In genomic region chr11:44766112-44766971, GRCh38 we compare ENCODE assay signal across 10 cellular contexts. TPM values are rescaled to one million over a fixed set of nuclear protein-coding genes. Genes with fewer than 3 reads are reported as not detected.
DNase-seq lines count a peak whose midpoint lies in the region; ATAC-seq lines count a peak whose summit lies in the region.
"Had no signal": no experiment of that assay in that cellular context is flagged by ENCODE, and none has a peak within 500 bp of the region (broad histone marks: within the 10 kb centered on the region; RNA-seq: fewer than 3 reads in every experiment).

No MANE protein-coding gene starts in this region.

- H3K36me3 Mint-ChIP-seq in T-cell = peaks cover 58% of the 10 kb centered on the region

- H3K27ac ChIP-seq in ACC112 (ENCODE audit: low read depth, low read length) = peak overlapping the region; percentile 66
- H3K27ac ChIP-seq in duodenal mucosa (ENCODE audit: low read depth, low read length) = peak overlapping the region; percentile 23
- H3K27ac ChIP-seq in mucosa of rectum (ENCODE audit: low read depth in 2 of 2, low read length in 2 of 2) = peak overlapping the region; percentile 30 to 59

- H3K4me1 ChIP-seq in ACC112 (ENCODE audit: control insufficient read depth, insufficient read depth, low read length, unreplicated experiment) = peaks cover 26% of the 10 kb centered on the region
- H3K4me1 ChIP-seq in duodenal mucosa (ENCODE audit: control insufficient read depth in 1 of 2, insufficient read depth in 2 of 2, low read length in 2 of 2) = peaks cover 32 to 42% of the 10 kb centered on the region in 2 donors
- peaks cover 0 to 2% of the 10 kb centered on the region in 2 donors for H3K4me1 ChIP-seq in mucosa of rectum (ENCODE audit: control insufficient read depth in 2 of 2, insufficient read depth in 2 of 2, low read length in 2 of 2)

- H3K9me3 Mint-ChIP-seq in T-cell = peaks cover 0 to 8% (median 0%) of the 10 kb centered on the region in 3 donors

- no peak overlapping the region for H3K27ac Mint-ChIP-seq in T-cell
- H3K27ac Mint-ChIP-seq: B cell had no signal

- CTCF ChIA-PET in T-cell (lab: Charles Lee) = interaction anchor here (0.6 to 1.7 kb wide), 2 partner anchors 9 to 523 kb away, joined by 3 to 8 read pairs; no protein-coding TSS in a partner anchor

- H3K9ac ChIP-seq in duodenal mucosa (ENCODE audit: low read depth in 1 of 2, low read length in 2 of 2) (no peak overlapping the region), mucosa of rectum (ENCODE audit: low read depth in 1 of 2, low read length in 2 of 2) (no peak overlapping the region)

- no peaks in the 10 kb centered on the region for H3K9me3 ChIP-seq in duodenal mucosa (ENCODE audit: control insufficient read depth in 1 of 2, low read length in 2 of 2)
- H3K9me3 ChIP-seq in mucosa of rectum (ENCODE audit: control insufficient read depth in 2 of 2, low read length in 2 of 2) = no peaks in the 10 kb centered on the region

- no peak for ATAC-seq in T-cell (replicated peaks in 1 of 4)

- DNase-seq in NCI-H1092 treated with DMSO at 0.1 percent for 48 hours (lab: John Stamatoyannopoulos, UW) (peak; percentile 24), T-cell (no peak), T-helper 1 cell (no peak), SIG-M5 treated with dmso at 0.1 percent for 504 hours (lab: John Stamatoyannopoulos, UW; ENCODE audit: unreplicated experiment) (no peak), kidney tubule cell (ENCODE audit: low spot score) (no peak)
- DNase-seq: NCI-H1694 had no signal

- H3K79me2 ChIP-seq in ACC112 (ENCODE audit: control insufficient read depth, insufficient read depth, low read length, unreplicated experiment) = no peaks in the 10 kb centered on the region

- no peak overlapping the region for H3K4me3 Mint-ChIP-seq in T-cell
- H3K4me3 Mint-ChIP-seq: B cell had no signal

- POLR2A ChIA-PET in T-cell (lab: Charles Lee) = no interaction called here

- H3K27me3 Mint-ChIP-seq in T-cell = no peaks in the 10 kb centered on the region
- H3K27me3 Mint-ChIP-seq: B cell had no signal

- H3K4me3 ChIP-seq in ACC112 (ENCODE audit: low read depth, low read length) (no peak overlapping the region), duodenal mucosa (ENCODE audit: low read depth in 1 of 2, low read length in 2 of 2) (no peak overlapping the region), mucosa of rectum (ENCODE audit: low read length in 2 of 2) (no peak overlapping the region)

- H2AFZ ChIP-seq in ACC112 (ENCODE audit: low read length, unreplicated experiment) = peak overlapping the region; percentile 55

- H3K36me3 ChIP-seq in ACC112 (ENCODE audit: insufficient read depth, low read length) (0 out of 2 replicates have a peak, but pooled peaks cover 4% of the 10 kb centered on the region), duodenal mucosa (ENCODE audit: control insufficient read depth in 1 of 2, insufficient read depth in 2 of 2, low read length in 2 of 2) (no peaks in the 10 kb centered on the region), mucosa of rectum (ENCODE audit: control insufficient read depth in 2 of 2, insufficient read depth in 2 of 2, low read length in 2 of 2) (no peaks in the 10 kb centered on the region)

- peaks cover 19 to 29% (median 20%) of the 10 kb centered on the region in 3 donors for H3K4me1 Mint-ChIP-seq in T-cell
- H3K4me1 Mint-ChIP-seq: B cell had no signal

- H3K27me3 ChIP-seq in ACC112 (ENCODE audit: insufficient read depth, low read length) (no peaks in the 10 kb centered on the region), duodenal mucosa (ENCODE audit: control insufficient read depth in 1 of 2, insufficient read depth in 2 of 2, low read length in 2 of 2) (no peaks in the 10 kb centered on the region), mucosa of rectum (ENCODE audit: control insufficient read depth in 2 of 2, insufficient read depth in 2 of 2, low read length in 2 of 2) (peaks cover 0 to 2% of the 10 kb centered on the region in 2 donors)

RNA-seq across cellular contexts. Expression of gene TSPAN18, which starts 39.6 kb away (rescaled TPM):
- 10 to 100 TPM; 18.4 to 59.1 (median 25.7) TPM for total RNA-seq in T-cell
